1 cellular context compared by ENCODE assay signal in the genomic region with DNA sequence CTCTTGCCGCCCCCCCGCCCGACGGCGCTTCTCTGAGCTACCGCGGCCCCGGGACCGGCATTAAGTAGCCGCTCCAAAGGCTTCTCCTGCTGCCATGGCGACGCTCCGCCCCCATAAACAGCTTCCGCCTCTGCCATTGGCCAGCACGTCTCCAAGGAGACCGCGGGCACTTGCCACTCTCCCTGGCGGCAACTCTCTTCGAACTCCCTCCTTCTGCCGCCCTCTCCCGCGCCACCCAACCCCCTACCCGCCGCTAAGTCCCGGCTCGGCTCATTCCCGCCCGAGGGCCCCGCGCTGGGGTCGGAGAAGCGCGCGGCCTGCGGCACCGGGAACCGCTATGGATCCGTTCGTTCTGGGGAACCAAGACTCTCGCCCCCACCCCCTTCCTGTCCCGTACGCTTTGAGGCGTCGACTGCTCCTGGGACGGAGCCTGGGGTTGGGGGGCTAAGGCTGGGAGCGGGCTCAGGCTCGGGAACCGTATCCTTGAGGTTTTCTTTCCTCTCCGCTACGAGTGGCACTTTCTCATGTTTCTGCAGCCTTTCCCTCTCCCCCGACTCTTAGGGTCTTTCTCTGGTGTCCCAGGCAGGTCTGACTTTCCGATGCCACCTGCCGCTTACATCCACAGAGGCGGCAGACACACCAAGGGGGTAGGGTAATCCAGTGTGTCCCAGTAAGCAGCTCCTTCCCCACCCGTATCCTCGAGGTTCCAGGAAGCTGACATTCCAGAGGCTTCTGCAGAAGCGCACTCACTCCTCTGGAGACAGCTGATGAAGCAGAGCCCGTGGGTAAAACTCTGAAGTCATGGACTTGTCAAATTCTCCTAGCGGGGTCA.
TF ChIP-seq lines count a peak whose summit lies in the region.

A gene with protein sequence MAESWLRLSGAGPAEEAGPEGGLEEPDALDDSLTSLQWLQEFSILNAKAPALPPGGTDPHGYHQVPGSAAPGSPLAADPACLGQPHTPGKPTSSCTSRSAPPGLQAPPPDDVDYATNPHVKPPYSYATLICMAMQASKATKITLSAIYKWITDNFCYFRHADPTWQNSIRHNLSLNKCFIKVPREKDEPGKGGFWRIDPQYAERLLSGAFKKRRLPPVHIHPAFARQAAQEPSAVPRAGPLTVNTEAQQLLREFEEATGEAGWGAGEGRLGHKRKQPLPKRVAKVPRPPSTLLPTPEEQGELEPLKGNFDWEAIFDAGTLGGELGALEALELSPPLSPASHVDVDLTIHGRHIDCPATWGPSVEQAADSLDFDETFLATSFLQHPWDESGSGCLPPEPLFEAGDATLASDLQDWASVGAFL (minus strand): TSS at position 34 of the 832 bp plus-strand sequence. CDS start 850 bp downstream, outside the sequence.

TF ChIP-seq in SK-N-SH, 30 proteins besides CTCF, POLR2A, EP300 and RAD21 (continued from another document):
- TF ChIP-seq, protein P1, sequence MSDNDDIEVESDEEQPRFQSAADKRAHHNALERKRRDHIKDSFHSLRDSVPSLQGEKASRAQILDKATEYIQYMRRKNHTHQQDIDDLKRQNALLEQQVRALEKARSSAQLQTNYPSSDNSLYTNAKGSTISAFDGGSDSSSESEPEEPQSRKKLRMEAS (IDR thresholded peaks at IDR 0.05; ENCODE audit: low read depth): no peak; the same call in 1 of the 2 replicates
- TF ChIP-seq MEF2A (IDR thresholded peaks at IDR 0.05; ENCODE audit: borderline replicate concordance, low read depth): no peak
- TF ChIP-seq MXI1 (IDR thresholded peaks at IDR 0.05; ENCODE audit: low read depth, low read length): peak; percentile 98
- TF ChIP-seq FOSL2 (IDR thresholded peaks at IDR 0.05; ENCODE audit: borderline replicate concordance, low read depth): no peak
- peak; percentile 53 for TF ChIP-seq CHD2 (IDR thresholded peaks at IDR 0.05; ENCODE audit: low read length, partially characterized antibody)
- TF ChIP-seq RFX5 (IDR thresholded peaks at IDR 0.05; ENCODE audit: low read length): peak; percentile 58; the same call in 1 of the 2 replicates
- TF ChIP-seq FOXJ3 (CRISPR knock-in tag; IDR thresholded peaks at IDR 0.05): no peak
